In genomic region chr16:75452464-75453190, GRCh38 we compare ENCODE assay signal across 1 cellular context.
TF ChIP-seq lines count a peak whose summit lies in the region.

No MANE protein-coding gene starts in this region.

TF ChIP-seq in liver, 16 proteins besides CTCF, POLR2A, EP300 and RAD21 (continued from another document):
- TF ChIP-seq ZBTB33 (IDR thresholded peaks at IDR 0.05) (no peak), MAX (IDR thresholded peaks at IDR 0.05) (no peak), GABPA (IDR thresholded peaks at IDR 0.05 in 1 of 2, conservative IDR thresholded peaks at IDR 0.05 in 1 of 2) (no peak), FOXA1 (IDR thresholded peaks at IDR 0.05) (no peak), EGR1 (IDR thresholded peaks at IDR 0.05; ENCODE audit: low read depth in 2 of 2) (no peak), HNF4A (conservative IDR thresholded peaks at IDR 0.05) (peak in 1 of 2 donors; percentile 21), TAF1 (conservative IDR thresholded peaks at IDR 0.05) (no peak), RXRA (IDR thresholded peaks at IDR 0.05) (peak in 1 of 2 donors; percentile 14), FOXA2 (IDR thresholded peaks at IDR 0.05) (no peak), YY1 (IDR thresholded peaks at IDR 0.05) (peak; percentile 18), SP1 (IDR thresholded peaks at IDR 0.05) (no peak)
